29 cellular contexts compared by ENCODE assay signal in the genomic region with DNA sequence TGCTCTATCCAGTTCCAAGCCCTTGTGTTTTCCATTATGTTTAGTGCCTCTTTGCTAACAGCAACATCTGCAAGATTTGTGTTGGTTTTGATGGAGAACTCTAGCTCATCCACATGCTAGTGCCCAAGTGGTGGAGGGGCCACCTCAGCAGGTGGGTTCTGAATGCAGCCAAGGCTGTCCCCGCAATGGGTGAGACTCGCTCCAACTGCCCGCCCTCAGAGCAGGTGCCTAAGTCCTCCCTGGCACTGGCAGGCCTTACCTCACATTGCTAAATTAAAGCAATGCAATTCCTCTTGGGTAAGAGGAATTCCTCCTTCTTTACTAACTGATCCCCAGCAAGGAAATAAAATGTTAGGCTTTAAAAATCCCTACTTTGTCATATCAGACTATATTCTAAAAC.
"Had no signal": no experiment of that assay in that cellular context is flagged by ENCODE, and none has a peak within 500 bp of the region (broad histone marks: within the 10 kb centered on the region; RNA-seq: fewer than 3 reads in every experiment).

No MANE protein-coding gene starts in this region.

- H3K9me3 ChIP-seq: adrenal gland, breast epithelium, MG63 had no signal

- FAIRE-seq: TTC549 had no signal

- H3K4me1 ChIP-seq: breast epithelium had no signal

- DNase-seq: activated CD4-positive, alpha-beta T cell treated with anti-CD3 and anti-CD28 coated beads, Interleukin-2, amount 50 U/mL, for 1 hour; activated CD4-positive, CD25-positive, alpha-beta regulatory T cell; activated CD8-positive, alpha-beta memory T cell treated with anti-CD3 and anti-CD28 coated beads, Interleukin-2, amount 50 U/mL, for 4 hours; activated CD8-positive, alpha-beta T cell treated with anti-CD3 and anti-CD28 coated beads for 36 hours; activated gamma-delta T cell treated with Interleukin-2 at 50 U/mL for 16 hours; activated naive CD4-positive, alpha-beta T cell treated with anti-CD3 and anti-CD28 coated beads, Interleukin-2, amount 10 ng/mL, durations not matched to agents 7 days and 5 days; activated naive CD8-positive, alpha-beta T cell treated with anti-CD3 and anti-CD28 coated beads, Interleukin-2, amount 10 ng/mL, durations not matched to agents 7 days and 5 days; activated T-cell treated with anti-CD3 and anti-CD28 coated beads, Interleukin-2, amount 50 U/mL, for 72 hours; anterior cingulate cortex; caudate nucleus; MG63; NCI-H1105 treated with DMSO at 0.1 percent for 48 hours; NCI-H1436 treated with DMSO at 0.1 percent for 48 hours; NCI-H187; NCI-H2081 treated with DMSO at 0.1 percent for 48 hours; NCI-H2171; NCI-H226; NCI-H526 treated with DMSO at 0.1 percent for 48 hours; NCI-H82; RPMI8226; T-cell; T-helper 2 cell; T1000 had no signal

- H3K4me3 ChIP-seq: adrenal gland, breast epithelium, MG63, SK-N-MC had no signal

- H3K27ac ChIP-seq: adrenal gland, breast epithelium, SK-N-MC had no signal

- ATAC-seq: activated CD8-positive, alpha-beta T cell treated with anti-CD3 and anti-CD28 coated beads for 36 hours; activated T-cell treated with anti-CD3 and anti-CD28 coated beads, Interleukin-2, amount 50 U/mL, for 72 hours; Panc1; Right ventricle myocardium inferior; T-cell had no signal

- H3K27me3 ChIP-seq: adrenal gland, breast epithelium, MG63 had no signal
